19 cellular contexts compared by ENCODE assay signal in the genomic region with DNA sequence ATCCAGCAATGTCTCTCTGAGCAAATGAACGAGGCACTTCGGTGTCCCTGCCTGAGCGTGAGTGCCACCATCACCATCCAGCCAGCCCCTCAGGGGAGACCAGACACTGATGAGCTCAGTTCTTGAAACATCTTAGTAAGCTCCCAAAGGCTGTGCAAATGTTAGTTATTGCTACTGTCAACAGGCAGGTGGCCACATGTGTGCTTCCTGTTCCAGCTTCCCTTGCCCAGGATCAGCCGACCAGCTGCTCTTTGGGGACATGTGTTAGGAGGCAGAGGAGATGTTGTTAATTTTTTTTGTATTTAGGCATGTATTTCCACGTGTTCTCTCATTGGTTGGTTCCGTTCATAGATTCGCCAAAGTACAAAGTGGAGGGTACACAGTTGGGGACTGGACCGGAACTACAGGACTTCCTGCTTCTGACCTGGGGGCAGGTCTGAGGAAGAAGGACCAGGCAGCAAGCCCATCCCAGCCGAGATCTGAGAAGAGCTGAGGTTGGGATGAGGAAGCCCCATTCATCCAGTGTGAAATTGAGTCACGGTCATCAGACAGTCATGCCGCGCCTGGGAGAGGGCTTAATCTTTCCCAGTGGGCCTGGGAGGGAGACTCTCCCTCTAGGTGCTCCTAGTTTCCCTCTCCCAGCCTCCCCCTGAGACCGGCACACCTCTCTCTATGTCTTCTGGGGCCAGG. TPM values are rescaled to one million over a fixed set of nuclear protein-coding genes. Genes with fewer than 3 reads are reported as not detected.
DNase-seq lines count a peak whose midpoint lies in the region; ATAC-seq, FAIRE-seq and TF ChIP-seq lines count a peak whose summit lies in the region.
"Had no signal": no experiment of that assay in that cellular context is flagged by ENCODE, and none has a peak within 500 bp of the region (broad histone marks: within the 10 kb centered on the region; RNA-seq: fewer than 3 reads in every experiment).

No MANE protein-coding gene starts in this region.

- intact Hi-C loops in natural killer cell (cut with micrococcal nuclease), result no loop called here

- no peak for TF ChIP-seq CTCF in natural killer cell (IDR thresholded peaks at IDR 0.05)

- peak overlapping the region; percentile 40 for H3K27ac ChIP-seq in caudate nucleus (ENCODE audit: low read depth, low read length)
- H3K27ac ChIP-seq: HL-60, KMS-11, suprapubic skin had no signal

- FAIRE-seq in GM19239 (lab: Jason Lieb, UNC), result no peak

- H3K27me3 Mint-ChIP-seq in natural killer cell (ENCODE audit: low read depth in 2 of 2), result no peaks in the 10 kb centered on the region
- H3K27me3 Mint-ChIP-seq in natural killer cell treated with Interleukin-12 subunit alpha and Interleukin-12 subunit beta and Interleukin-15 and Interleukin-18, amount 100 ng/mL, for 72 hours, result no peaks in the 10 kb centered on the region
- no peaks in the 10 kb centered on the region for H3K27me3 Mint-ChIP-seq in naive thymus-derived CD8-positive, alpha-beta T cell

- H3K4me3 Mint-ChIP-seq in natural killer cell, result peak overlapping the region; percentile 47
- no peak overlapping the region for H3K4me3 Mint-ChIP-seq in natural killer cell treated with Interleukin-12 subunit alpha and Interleukin-12 subunit beta and Interleukin-15 and Interleukin-18, amount 100 ng/mL, for 72 hours
- H3K4me3 Mint-ChIP-seq in naive thymus-derived CD8-positive, alpha-beta T cell, result peak overlapping the region in 1 of 10 donors; percentile 15

- POLR2A ChIA-PET in naive thymus-derived CD8-positive, alpha-beta T cell (lab: Charles Lee), result no interaction called here

- peaks cover 21 to 22% of the 10 kb centered on the region in 2 donors for H3K4me1 Mint-ChIP-seq in natural killer cell
- peaks cover 20 to 22% of the 10 kb centered on the region in 2 donors for H3K4me1 Mint-ChIP-seq in natural killer cell treated with Interleukin-12 subunit alpha and Interleukin-12 subunit beta and Interleukin-15 and Interleukin-18, amount 100 ng/mL, for 72 hours (ENCODE audit: low read depth in 2 of 2)
- peaks cover 12 to 34% (median 25%) of the 10 kb centered on the region in 4 donors for H3K4me1 Mint-ChIP-seq in naive thymus-derived CD8-positive, alpha-beta T cell

- H3K27ac Mint-ChIP-seq in natural killer cell, result no peak overlapping the region
- H3K27ac Mint-ChIP-seq in natural killer cell treated with Interleukin-12 subunit alpha and Interleukin-12 subunit beta and Interleukin-15 and Interleukin-18, amount 100 ng/mL, for 72 hours, result no peak overlapping the region
- peak overlapping the region in 1 of 10 donors; percentile 52 for H3K27ac Mint-ChIP-seq in naive thymus-derived CD8-positive, alpha-beta T cell

- peaks cover 0 to 2% of the 10 kb centered on the region in 2 donors for H3K9me3 Mint-ChIP-seq in natural killer cell
- no peaks in the 10 kb centered on the region for H3K9me3 Mint-ChIP-seq in natural killer cell treated with Interleukin-12 subunit alpha and Interleukin-12 subunit beta and Interleukin-15 and Interleukin-18, amount 100 ng/mL, for 72 hours
- no peaks in the 10 kb centered on the region for H3K9me3 Mint-ChIP-seq in naive thymus-derived CD8-positive, alpha-beta T cell

- no peak for ATAC-seq in natural killer cell
- no peak for ATAC-seq in natural killer cell treated with Interleukin-12 subunit alpha and Interleukin-12 subunit beta and Interleukin-15 and Interleukin-18, amount 100 ng/mL, for 72 hours
- ATAC-seq in GM21825 (IDR thresholded peaks at IDR 0.05; ENCODE audit: unreplicated experiment), result no peak
- ATAC-seq in naive thymus-derived CD8-positive, alpha-beta T cell, result no peak

- no peaks in the 10 kb centered on the region for H3K36me3 Mint-ChIP-seq in natural killer cell
- H3K36me3 Mint-ChIP-seq in natural killer cell treated with Interleukin-12 subunit alpha and Interleukin-12 subunit beta and Interleukin-15 and Interleukin-18, amount 100 ng/mL, for 72 hours, result no peaks in the 10 kb centered on the region
- H3K36me3 Mint-ChIP-seq in naive thymus-derived CD8-positive, alpha-beta T cell, result peaks cover 0 to 6% (median 2%) of the 10 kb centered on the region in 3 donors

- DNase-seq in natural killer cell (no peak), NCI-H446 treated with DMSO at 0.1 percent for 48 hours (lab: John Stamatoyannopoulos, UW) (peak; percentile 32), caudate nucleus (lab: John Stamatoyannopoulos, UW) (no peak), GM19239 (ENCODE audit: insufficient read length, low spot score) (no peak)
- DNase-seq in natural killer cell treated with Interleukin-12 subunit alpha and Interleukin-12 subunit beta and Interleukin-15 and Interleukin-18, amount 100 ng/mL, for 72 hours (ENCODE audit: low spot score), result no peak
- no peak for DNase-seq in stimulated activated CD8-positive, alpha-beta memory T cell treated with anti-CD3 and anti-CD28 coated beads, Interleukin-4, amount 100 ng/mL, for 48 hours
- DNase-seq in naive thymus-derived CD8-positive, alpha-beta T cell, result no peak
- DNase-seq: activated CD8-positive, alpha-beta memory T cell treated with anti-CD3 and anti-CD28 coated beads for 24 hours; activated effector memory CD4-positive, alpha-beta T cell treated with Interleukin-2 at 50 U/mL for 16 hours; amygdala; DMS79; NCI-H187 treated with DMSO at 0.1 percent for 48 hours; SW 1271 had no signal

RNA-seq across cellular contexts. Expression of a gene that starts 3.8 kb away (rescaled TPM):
- total RNA-seq in natural killer cell, result 1 to 10 TPM; 4.3 to 7.9 (median 4.8) TPM
- 1 to 10 TPM; 1.5 to 1.9 TPM for total RNA-seq in natural killer cell treated with Interleukin-12 subunit alpha and Interleukin-12 subunit beta and Interleukin-15 and Interleukin-18, amount 100 ng/mL, for 72 hours
- total RNA-seq in naive thymus-derived CD8-positive, alpha-beta T cell, result 1 to 10 TPM; 7.5 to 9.6 TPM
- polyA plus RNA-seq in naive thymus-derived CD8-positive, alpha-beta T cell, result 1 to 10 TPM in 2 of 3 donors, under 1 TPM in 1; 0.57 to 2.2 (median 1.8) TPM

RNA-seq across cellular contexts. Expression of a gene that starts 13.7 kb away (rescaled TPM):
- 100 to 1,000 TPM; 560 to 802 (median 759) TPM for total RNA-seq in natural killer cell
- 100 to 1,000 TPM; 593 to 982 TPM for total RNA-seq in natural killer cell treated with Interleukin-12 subunit alpha and Interleukin-12 subunit beta and Interleukin-15 and Interleukin-18, amount 100 ng/mL, for 72 hours
- total RNA-seq in naive thymus-derived CD8-positive, alpha-beta T cell, result 1,000 to 10,000 TPM; 2,061 to 2,154 TPM
- 1,000 to 10,000 TPM; 2,282 to 2,688 (median 2,624) TPM for polyA plus RNA-seq in naive thymus-derived CD8-positive, alpha-beta T cell

RNA-seq across cellular contexts. Expression of a gene that starts 56.9 kb away (rescaled TPM):
- 1 to 10 TPM in 2 of 3 donors, under 1 TPM in 1; 0.35 to 1.8 (median 1.2) TPM for total RNA-seq in natural killer cell
- total RNA-seq in natural killer cell treated with Interleukin-12 subunit alpha and Interleukin-12 subunit beta and Interleukin-15 and Interleukin-18, amount 100 ng/mL, for 72 hours, result not detected
- total RNA-seq in naive thymus-derived CD8-positive, alpha-beta T cell, result under 1 TPM; 0.38 to 0.42 TPM
- polyA plus RNA-seq in naive thymus-derived CD8-positive, alpha-beta T cell, result under 1 TPM; 0.09 to 0.28 (median 0.11) TPM
- total RNA-seq: renal cortical epithelial cell, suprapubic skin had no signal
- polyA plus RNA-seq: neural cell had no signal
